In genomic region chr1:23344111-23344986, GRCh38 we compare ENCODE assay signal across 1 cellular context.
TF ChIP-seq lines count a peak whose summit lies in the region.

Gene HNRNPR, minus strand, starts transcription at chr1:23344284. Its CDS starts 3,276 bp downstream, at chr1:23341008.

TF ChIP-seq in K562, 482 proteins besides CTCF, POLR2A, EP300 and RAD21 (continued from another document and continues in another):
- TF ChIP-seq, protein P1, sequence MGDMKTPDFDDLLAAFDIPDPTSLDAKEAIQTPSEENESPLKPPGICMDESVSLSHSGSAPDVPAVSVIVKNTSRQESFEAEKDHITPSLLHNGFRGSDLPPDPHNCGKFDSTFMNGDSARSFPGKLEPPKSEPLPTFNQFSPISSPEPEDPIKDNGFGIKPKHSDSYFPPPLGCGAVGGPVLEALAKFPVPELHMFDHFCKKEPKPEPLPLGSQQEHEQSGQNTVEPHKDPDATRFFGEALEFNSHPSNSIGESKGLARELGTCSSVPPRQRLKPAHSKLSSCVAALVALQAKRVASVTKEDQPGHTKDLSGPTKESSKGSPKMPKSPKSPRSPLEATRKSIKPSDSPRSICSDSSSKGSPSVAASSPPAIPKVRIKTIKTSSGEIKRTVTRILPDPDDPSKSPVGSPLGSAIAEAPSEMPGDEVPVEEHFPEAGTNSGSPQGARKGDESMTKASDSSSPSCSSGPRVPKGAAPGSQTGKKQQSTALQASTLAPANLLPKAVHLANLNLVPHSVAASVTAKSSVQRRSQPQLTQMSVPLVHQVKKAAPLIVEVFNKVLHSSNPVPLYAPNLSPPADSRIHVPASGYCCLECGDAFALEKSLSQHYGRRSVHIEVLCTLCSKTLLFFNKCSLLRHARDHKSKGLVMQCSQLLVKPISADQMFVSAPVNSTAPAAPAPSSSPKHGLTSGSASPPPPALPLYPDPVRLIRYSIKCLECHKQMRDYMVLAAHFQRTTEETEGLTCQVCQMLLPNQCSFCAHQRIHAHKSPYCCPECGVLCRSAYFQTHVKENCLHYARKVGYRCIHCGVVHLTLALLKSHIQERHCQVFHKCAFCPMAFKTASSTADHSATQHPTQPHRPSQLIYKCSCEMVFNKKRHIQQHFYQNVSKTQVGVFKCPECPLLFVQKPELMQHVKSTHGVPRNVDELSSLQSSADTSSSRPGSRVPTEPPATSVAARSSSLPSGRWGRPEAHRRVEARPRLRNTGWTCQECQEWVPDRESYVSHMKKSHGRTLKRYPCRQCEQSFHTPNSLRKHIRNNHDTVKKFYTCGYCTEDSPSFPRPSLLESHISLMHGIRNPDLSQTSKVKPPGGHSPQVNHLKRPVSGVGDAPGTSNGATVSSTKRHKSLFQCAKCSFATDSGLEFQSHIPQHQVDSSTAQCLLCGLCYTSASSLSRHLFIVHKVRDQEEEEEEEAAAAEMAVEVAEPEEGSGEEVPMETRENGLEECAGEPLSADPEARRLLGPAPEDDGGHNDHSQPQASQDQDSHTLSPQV (IDR thresholded peaks at IDR 0.05): no peak; the same call in none of the 2 replicates
- no peak for TF ChIP-seq ZFP1 (CRISPR knock-in tag; IDR thresholded peaks at IDR 0.05)
- TF ChIP-seq ZFP30 (CRISPR knock-in tag; IDR thresholded peaks at IDR 0.05; ENCODE audit: borderline replicate concordance): no peak
- no peak for TF ChIP-seq ID3 (CRISPR knock-in tag; IDR thresholded peaks at IDR 0.05)
- peak; percentile 68 for TF ChIP-seq ID3 (tag; IDR thresholded peaks at IDR 0.05)
- peak; percentile 96 for TF ChIP-seq MTA3 (IDR thresholded peaks at IDR 0.05; ENCODE audit: borderline replicate concordance)
- TF ChIP-seq, protein P2, sequence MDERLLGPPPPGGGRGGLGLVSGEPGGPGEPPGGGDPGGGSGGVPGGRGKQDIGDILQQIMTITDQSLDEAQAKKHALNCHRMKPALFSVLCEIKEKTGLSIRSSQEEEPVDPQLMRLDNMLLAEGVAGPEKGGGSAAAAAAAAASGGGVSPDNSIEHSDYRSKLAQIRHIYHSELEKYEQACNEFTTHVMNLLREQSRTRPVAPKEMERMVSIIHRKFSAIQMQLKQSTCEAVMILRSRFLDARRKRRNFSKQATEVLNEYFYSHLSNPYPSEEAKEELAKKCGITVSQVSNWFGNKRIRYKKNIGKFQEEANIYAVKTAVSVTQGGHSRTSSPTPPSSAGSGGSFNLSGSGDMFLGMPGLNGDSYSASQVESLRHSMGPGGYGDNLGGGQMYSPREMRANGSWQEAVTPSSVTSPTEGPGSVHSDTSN (CRISPR knock-in tag; IDR thresholded peaks at IDR 0.05; ENCODE audit: low read depth): peak; percentile 95
- TF ChIP-seq, protein P2 (tag; conservative IDR thresholded peaks at IDR 0.05; ENCODE audit: low read depth): peak; percentile 99
- TF ChIP-seq, protein P3, sequence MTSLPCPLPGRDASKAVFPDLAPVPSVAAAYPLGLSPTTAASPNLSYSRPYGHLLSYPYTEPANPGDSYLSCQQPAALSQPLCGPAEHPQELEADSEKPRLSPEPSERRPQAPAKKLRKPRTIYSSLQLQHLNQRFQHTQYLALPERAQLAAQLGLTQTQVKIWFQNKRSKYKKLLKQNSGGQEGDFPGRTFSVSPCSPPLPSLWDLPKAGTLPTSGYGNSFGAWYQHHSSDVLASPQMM (CRISPR knock-in tag; IDR thresholded peaks at IDR 0.05): no peak
- TF ChIP-seq ZNF140 (CRISPR knock-in tag; IDR thresholded peaks at IDR 0.05): no peak
- TF ChIP-seq MYNN (IDR thresholded peaks at IDR 0.05): no peak; the same call in 1 of the 2 replicates
- no peak for TF ChIP-seq MYNN (CRISPR knock-in tag; IDR thresholded peaks at IDR 0.05)
- TF ChIP-seq, protein P4, sequence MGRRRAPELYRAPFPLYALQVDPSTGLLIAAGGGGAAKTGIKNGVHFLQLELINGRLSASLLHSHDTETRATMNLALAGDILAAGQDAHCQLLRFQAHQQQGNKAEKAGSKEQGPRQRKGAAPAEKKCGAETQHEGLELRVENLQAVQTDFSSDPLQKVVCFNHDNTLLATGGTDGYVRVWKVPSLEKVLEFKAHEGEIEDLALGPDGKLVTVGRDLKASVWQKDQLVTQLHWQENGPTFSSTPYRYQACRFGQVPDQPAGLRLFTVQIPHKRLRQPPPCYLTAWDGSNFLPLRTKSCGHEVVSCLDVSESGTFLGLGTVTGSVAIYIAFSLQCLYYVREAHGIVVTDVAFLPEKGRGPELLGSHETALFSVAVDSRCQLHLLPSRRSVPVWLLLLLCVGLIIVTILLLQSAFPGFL (CRISPR knock-in tag; IDR thresholded peaks at IDR 0.05): 0 out of 2 replicates have a peak, but pooled peaks have one; percentile 46
- TF ChIP-seq RBBP5 (IDR thresholded peaks at IDR 0.05; ENCODE audit: borderline replicate concordance, insufficient read depth, low read length, poor library complexity, severe bottlenecking): peak; percentile 41
- no peak for TF ChIP-seq ZNF584 (CRISPR knock-in tag; IDR thresholded peaks at IDR 0.05; ENCODE audit: low read depth)
- TF ChIP-seq BRD9 (IDR thresholded peaks at IDR 0.05; ENCODE audit: low read depth, partially characterized antibody): peak; percentile 90
- TF ChIP-seq, protein P5, sequence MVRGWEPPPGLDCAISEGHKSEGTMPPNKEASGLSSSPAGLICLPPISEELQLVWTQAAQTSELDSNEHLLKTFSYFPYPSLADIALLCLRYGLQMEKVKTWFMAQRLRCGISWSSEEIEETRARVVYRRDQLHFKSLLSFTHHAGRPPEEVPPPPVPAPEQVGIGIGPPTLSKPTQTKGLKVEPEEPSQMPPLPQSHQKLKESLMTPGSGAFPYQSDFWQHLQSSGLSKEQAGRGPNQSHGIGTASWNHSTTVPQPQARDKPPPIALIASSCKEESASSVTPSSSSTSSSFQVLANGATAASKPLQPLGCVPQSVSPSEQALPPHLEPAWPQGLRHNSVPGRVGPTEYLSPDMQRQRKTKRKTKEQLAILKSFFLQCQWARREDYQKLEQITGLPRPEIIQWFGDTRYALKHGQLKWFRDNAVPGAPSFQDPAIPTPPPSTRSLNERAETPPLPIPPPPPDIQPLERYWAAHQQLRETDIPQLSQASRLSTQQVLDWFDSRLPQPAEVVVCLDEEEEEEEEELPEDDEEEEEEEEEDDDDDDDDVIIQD (CRISPR knock-in tag; IDR thresholded peaks at IDR 0.05): no peak
- TF ChIP-seq PCBP2 (IDR thresholded peaks at IDR 0.05; ENCODE audit: low read depth, low read length, poor library complexity, severe bottlenecking): no peak
- TF ChIP-seq ZBTB9 (CRISPR knock-in tag; IDR thresholded peaks at IDR 0.05): peak; percentile 62; the same call in 1 of the 2 replicates
- TF ChIP-seq BRCA1 (IDR thresholded peaks at IDR 0.05): no peak
- TF ChIP-seq BRCA1 (CRISPR knock-in tag; IDR thresholded peaks at IDR 0.05): no peak
- 0 out of 2 replicates have a peak, but pooled peaks have one; percentile 38 for TF ChIP-seq ZNF518B (CRISPR knock-in tag; IDR thresholded peaks at IDR 0.05)
- peak in 1 of 2 experiments; percentile 81; a peak in 2 of 4 replicates for TF ChIP-seq RCOR1 (IDR thresholded peaks at IDR 0.05; ENCODE audit: borderline replicate concordance in 1 of 2, low read depth in 2 of 2, low read length in 2 of 2)
- TF ChIP-seq CCNT2 (IDR thresholded peaks at IDR 0.05; ENCODE audit: borderline replicate concordance, extremely low read depth, insufficient read length, low read depth, low read length): peak; percentile 81
- TF ChIP-seq KLF13 (tag; IDR thresholded peaks at IDR 0.05; ENCODE audit: borderline replicate concordance, low read depth): peak; percentile 97; the same call in 1 of the 2 replicates
- no peak for TF ChIP-seq CHD4 (IDR thresholded peaks at IDR 0.05; ENCODE audit: insufficient read depth, insufficient replicate concordance, low read depth, low read length, poor library complexity, severe bottlenecking)
- peak; percentile 98 for TF ChIP-seq EP400 (IDR thresholded peaks at IDR 0.05)
- TF ChIP-seq RUNX1 (IDR thresholded peaks at IDR 0.05; ENCODE audit: low read depth): 0 out of 2 replicates have a peak, but pooled peaks have one; percentile 7
- no peak; the same call in 1 of the 2 replicates for TF ChIP-seq ZC3H4 (CRISPR knock-in tag; IDR thresholded peaks at IDR 0.05; ENCODE audit: borderline replicate concordance)
- no peak for TF ChIP-seq ZNF609 (CRISPR knock-in tag; IDR thresholded peaks at IDR 0.05; ENCODE audit: borderline replicate concordance)
- TF ChIP-seq, protein P6, sequence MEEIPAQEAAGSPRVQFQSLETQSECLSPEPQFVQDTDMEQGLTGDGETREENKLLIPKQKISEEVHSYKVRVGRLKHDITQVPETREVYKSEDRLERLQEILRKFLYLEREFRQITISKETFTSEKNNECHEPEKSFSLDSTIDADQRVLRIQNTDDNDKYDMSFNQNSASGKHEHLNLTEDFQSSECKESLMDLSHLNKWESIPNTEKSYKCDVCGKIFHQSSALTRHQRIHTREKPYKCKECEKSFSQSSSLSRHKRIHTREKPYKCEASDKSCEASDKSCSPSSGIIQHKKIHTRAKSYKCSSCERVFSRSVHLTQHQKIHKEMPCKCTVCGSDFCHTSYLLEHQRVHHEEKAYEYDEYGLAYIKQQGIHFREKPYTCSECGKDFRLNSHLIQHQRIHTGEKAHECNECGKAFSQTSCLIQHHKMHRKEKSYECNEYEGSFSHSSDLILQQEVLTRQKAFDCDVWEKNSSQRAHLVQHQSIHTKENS (CRISPR knock-in tag; IDR thresholded peaks at IDR 0.05): no peak
